8 cellular contexts compared by ENCODE assay signal in the genomic region with DNA sequence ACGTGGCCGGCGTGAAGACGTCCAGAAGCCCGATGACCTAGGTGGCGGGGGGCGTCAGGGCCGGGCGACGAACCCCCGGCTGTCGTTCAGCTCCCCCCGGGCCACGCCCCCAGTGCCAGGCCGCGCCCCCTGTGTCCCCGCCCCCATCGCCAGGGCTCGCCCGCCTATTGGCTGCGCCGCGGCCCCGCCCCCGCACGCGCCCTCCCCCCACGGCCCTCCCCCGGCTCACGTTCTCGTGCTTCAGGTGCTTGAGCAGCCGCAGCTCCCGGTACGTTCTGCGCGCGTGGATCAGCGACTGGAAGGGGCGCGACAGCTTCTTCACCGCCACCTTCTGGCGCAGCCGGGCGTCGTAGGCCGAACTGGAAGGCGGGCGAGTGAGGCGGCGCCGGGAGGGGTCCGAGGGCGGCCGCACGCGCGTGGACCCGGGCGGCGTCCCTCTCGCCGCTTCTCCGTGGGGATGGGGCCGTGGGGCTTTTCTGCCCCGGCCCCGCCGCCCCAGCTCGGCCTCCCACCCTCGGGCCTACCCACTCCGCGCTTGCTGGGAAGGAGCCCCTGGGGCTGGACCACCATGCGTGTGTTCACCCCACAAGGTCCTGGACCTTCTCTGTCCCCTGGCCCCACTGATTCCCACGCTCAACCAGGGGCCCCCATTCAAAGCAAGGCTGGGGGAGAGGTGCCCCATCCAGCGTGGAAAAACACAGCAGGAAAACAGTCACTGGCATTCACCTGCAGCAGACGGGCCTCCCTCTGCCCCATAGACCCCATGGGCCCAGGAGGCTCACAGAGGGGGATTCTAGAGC. TPM values are rescaled to one million over a fixed set of nuclear protein-coding genes. Genes with fewer than 3 reads are reported as not detected.
DNase-seq lines count a peak whose midpoint lies in the region; ATAC-seq, FAIRE-seq and TF ChIP-seq lines count a peak whose summit lies in the region.

No MANE protein-coding gene starts in this region.

- no peak overlapping the region for H3K27ac Mint-ChIP-seq in activated CD8-positive, alpha-beta T cell treated with anti-CD3 and anti-CD28 coated beads, Interleukin-2, amount 10 ng/mL, durations not matched to agents 7 days and 5 days

- no peak for ATAC-seq in activated CD8-positive, alpha-beta T cell treated with anti-CD3 and anti-CD28 coated beads, Interleukin-2, amount 10 ng/mL, durations not matched to agents 7 days and 5 days
- ATAC-seq in GM18867 (IDR thresholded peaks at IDR 0.05; ENCODE audit: unreplicated experiment) = no peak
- ATAC-seq in HG03432 (IDR thresholded peaks at IDR 0.05; ENCODE audit: unreplicated experiment) = no peak
- ATAC-seq in GM18505 (IDR thresholded peaks at IDR 0.05; ENCODE audit: unreplicated experiment) = no peak

- no peaks in the 10 kb centered on the region for H3K36me3 Mint-ChIP-seq in activated CD8-positive, alpha-beta T cell treated with anti-CD3 and anti-CD28 coated beads, Interleukin-2, amount 10 ng/mL, durations not matched to agents 7 days and 5 days (ENCODE audit: low read depth)

- H3K27me3 ChIP-seq in esophagus muscularis mucosa (peaks cover 0 to 16% (median 0%) of the 10 kb centered on the region in 4 donors), parathyroid adenoma (ENCODE audit: control insufficient read depth, insufficient read depth, low read length) (no peaks in the 10 kb centered on the region)

- DNase-seq in GM12892 (ENCODE audit: insufficient read length) (no peak), esophagus muscularis mucosa (ENCODE audit: extremely low spot score) (no peak), NCI-H2171 (lab: John Stamatoyannopoulos, UW) (no peak)
- DNase-seq in activated CD8-positive, alpha-beta T cell treated with anti-CD3 and anti-CD28 coated beads, Interleukin-2, amount 10 ng/mL, durations not matched to agents 7 days and 5 days = peak; percentile 57

- H3K4me2 ChIP-seq in parathyroid adenoma (ENCODE audit: low read length) = peak overlapping the region; percentile 58

- peaks cover 54 to 69% (median 65%) of the 10 kb centered on the region in 4 donors for H3K4me1 ChIP-seq in esophagus muscularis mucosa
- peaks cover 3% of the 10 kb centered on the region for H3K4me1 ChIP-seq in parathyroid adenoma

- H3K27me3 Mint-ChIP-seq in activated CD8-positive, alpha-beta T cell treated with anti-CD3 and anti-CD28 coated beads, Interleukin-2, amount 10 ng/mL, durations not matched to agents 7 days and 5 days (ENCODE audit: low read depth) = peaks cover 5% of the 10 kb centered on the region

- H3K4me3 ChIP-seq in esophagus muscularis mucosa (peak overlapping the region; percentile 44 to 57 (median 50)), parathyroid adenoma (ENCODE audit: low read depth, low read length) (no peak overlapping the region)

- no peak overlapping the region for H3K9ac ChIP-seq in parathyroid adenoma

- no peak for TF ChIP-seq EP300 in esophagus muscularis mucosa (IDR thresholded peaks at IDR 0.05)

- 25% methylated on average over 19 of the region's 75 CpGs for WGBS in esophagus muscularis mucosa

- intact Hi-C loops in esophagus muscularis mucosa (cut with DNase I) = no loop called here

- H3K4me1 Mint-ChIP-seq in activated CD8-positive, alpha-beta T cell treated with anti-CD3 and anti-CD28 coated beads, Interleukin-2, amount 10 ng/mL, durations not matched to agents 7 days and 5 days (ENCODE audit: low read depth) = peaks cover 23% of the 10 kb centered on the region

- no peaks in the 10 kb centered on the region for H3K36me3 ChIP-seq in esophagus muscularis mucosa
- no peaks in the 10 kb centered on the region for H3K36me3 ChIP-seq in parathyroid adenoma (ENCODE audit: control insufficient read depth, insufficient read depth, low read length)

- POLR2A ChIA-PET in activated CD8-positive, alpha-beta T cell treated with anti-CD3 and anti-CD28 coated beads, Interleukin-2, amount 10 ng/mL, durations not matched to agents 7 days and 5 days (lab: Charles Lee) = interaction anchor here (0.9 kb wide), 1 partner anchor 16 kb away, joined by 7 read pairs; a partner anchor contains a TSS

- no peaks in the 10 kb centered on the region for H3K9me3 ChIP-seq in esophagus muscularis mucosa
- H3K9me3 ChIP-seq in parathyroid adenoma (ENCODE audit: control insufficient read depth, low read length) = no peaks in the 10 kb centered on the region

- H3K9me3 Mint-ChIP-seq in activated CD8-positive, alpha-beta T cell treated with anti-CD3 and anti-CD28 coated beads, Interleukin-2, amount 10 ng/mL, durations not matched to agents 7 days and 5 days (ENCODE audit: insufficient read depth) = no peaks in the 10 kb centered on the region

- TF ChIP-seq CTCF in esophagus muscularis mucosa (IDR thresholded peaks at IDR 0.05) = peak in 2 of 3 experiments; percentile 24 to 39
- TF ChIP-seq CTCF in parathyroid adenoma (IDR thresholded peaks at IDR 0.05) = peak; percentile 16

- no peaks in the 10 kb centered on the region for H3K79me2 ChIP-seq in parathyroid adenoma

- no peak overlapping the region for H3K4me3 Mint-ChIP-seq in activated CD8-positive, alpha-beta T cell treated with anti-CD3 and anti-CD28 coated beads, Interleukin-2, amount 10 ng/mL, durations not matched to agents 7 days and 5 days

- H3K27ac ChIP-seq in esophagus muscularis mucosa (replicated peaks in 1 of 4) = peak overlapping the region; percentile 51 to 85 (median 64)
- no peak overlapping the region for H3K27ac ChIP-seq in parathyroid adenoma

- CTCF ChIA-PET in activated CD8-positive, alpha-beta T cell treated with anti-CD3 and anti-CD28 coated beads, Interleukin-2, amount 10 ng/mL, durations not matched to agents 7 days and 5 days (lab: Charles Lee) = interaction anchor here (0.7 to 1.6 kb wide), 4 partner anchors 15 to 92 kb away, joined by 3 to 9 read pairs (median 4); a partner anchor contains a TSS

- FAIRE-seq in GM12892 (lab: Jason Lieb, UNC) = peak; percentile 74

- no peak overlapping the region for H2AFZ ChIP-seq in parathyroid adenoma

- no peak for TF ChIP-seq POLR2A in GM12892 (IDR thresholded peaks at IDR 0.05; ENCODE audit: low read depth, low read length)
- TF ChIP-seq POLR2A in esophagus muscularis mucosa (IDR thresholded peaks at IDR 0.05; ENCODE audit: low read depth) = no peak
- TF ChIP-seq POLR2A in GM18505 (IDR thresholded peaks at IDR 0.05; ENCODE audit: borderline replicate concordance, extremely low read depth, insufficient read depth, insufficient read length) = no peak

RNA-seq across cellular contexts. Expression of a gene that starts 2.4 kb away (rescaled TPM):
- polyA plus RNA-seq in GM12892 (2012; ENCODE audit: missing spikeins) = 7.9 TPM
- 10 to 100 TPM; 10.4 to 11.8 TPM for total RNA-seq in activated CD8-positive, alpha-beta T cell treated with anti-CD3 and anti-CD28 coated beads, Interleukin-2, amount 10 ng/mL, durations not matched to agents 7 days and 5 days
- 10 to 100 TPM in 2 of 4 donors, 1 to 10 TPM in 2; 3.7 to 12.5 (median 10.1) TPM for total RNA-seq in esophagus muscularis mucosa

RNA-seq across cellular contexts. Expression of a gene that starts 6.3 kb away (rescaled TPM):
- polyA plus RNA-seq in GM12892 (2012; ENCODE audit: missing spikeins) = 21.2 TPM
- total RNA-seq in activated CD8-positive, alpha-beta T cell treated with anti-CD3 and anti-CD28 coated beads, Interleukin-2, amount 10 ng/mL, durations not matched to agents 7 days and 5 days = 1 to 10 TPM; 4.8 to 5.3 TPM
- total RNA-seq in esophagus muscularis mucosa = 10 to 100 TPM in 3 of 4 donors, 1 to 10 TPM in 1; 5.8 to 22.9 (median 16.1) TPM

RNA-seq across cellular contexts. Expression of a gene that starts 16.7 kb away (rescaled TPM):
- 13.0 TPM for polyA plus RNA-seq in GM12892 (2012; ENCODE audit: missing spikeins)
- 10 to 100 TPM; 71.4 to 75.9 TPM for total RNA-seq in activated CD8-positive, alpha-beta T cell treated with anti-CD3 and anti-CD28 coated beads, Interleukin-2, amount 10 ng/mL, durations not matched to agents 7 days and 5 days
- 10 to 100 TPM; 10.2 to 19.5 (median 17.4) TPM for total RNA-seq in esophagus muscularis mucosa

RNA-seq across cellular contexts. Expression of a gene that starts 23.0 kb away (rescaled TPM):
- polyA plus RNA-seq in GM12892 (2012; ENCODE audit: missing spikeins) = 18.1 TPM
- 10 to 100 TPM; 53.2 to 58.1 TPM for total RNA-seq in activated CD8-positive, alpha-beta T cell treated with anti-CD3 and anti-CD28 coated beads, Interleukin-2, amount 10 ng/mL, durations not matched to agents 7 days and 5 days
- 10 to 100 TPM; 20.2 to 38.0 (median 30.0) TPM for total RNA-seq in esophagus muscularis mucosa

RNA-seq across cellular contexts. Expression of a gene that starts 39.7 kb away (rescaled TPM):
- 32.5 TPM for polyA plus RNA-seq in GM12892 (2012; ENCODE audit: missing spikeins)
- total RNA-seq in activated CD8-positive, alpha-beta T cell treated with anti-CD3 and anti-CD28 coated beads, Interleukin-2, amount 10 ng/mL, durations not matched to agents 7 days and 5 days = 10 to 100 TPM; 48.4 to 49.9 TPM
- total RNA-seq in esophagus muscularis mucosa = 100 to 1,000 TPM; 115 to 218 (median 154) TPM
